In the genomic region with DNA sequence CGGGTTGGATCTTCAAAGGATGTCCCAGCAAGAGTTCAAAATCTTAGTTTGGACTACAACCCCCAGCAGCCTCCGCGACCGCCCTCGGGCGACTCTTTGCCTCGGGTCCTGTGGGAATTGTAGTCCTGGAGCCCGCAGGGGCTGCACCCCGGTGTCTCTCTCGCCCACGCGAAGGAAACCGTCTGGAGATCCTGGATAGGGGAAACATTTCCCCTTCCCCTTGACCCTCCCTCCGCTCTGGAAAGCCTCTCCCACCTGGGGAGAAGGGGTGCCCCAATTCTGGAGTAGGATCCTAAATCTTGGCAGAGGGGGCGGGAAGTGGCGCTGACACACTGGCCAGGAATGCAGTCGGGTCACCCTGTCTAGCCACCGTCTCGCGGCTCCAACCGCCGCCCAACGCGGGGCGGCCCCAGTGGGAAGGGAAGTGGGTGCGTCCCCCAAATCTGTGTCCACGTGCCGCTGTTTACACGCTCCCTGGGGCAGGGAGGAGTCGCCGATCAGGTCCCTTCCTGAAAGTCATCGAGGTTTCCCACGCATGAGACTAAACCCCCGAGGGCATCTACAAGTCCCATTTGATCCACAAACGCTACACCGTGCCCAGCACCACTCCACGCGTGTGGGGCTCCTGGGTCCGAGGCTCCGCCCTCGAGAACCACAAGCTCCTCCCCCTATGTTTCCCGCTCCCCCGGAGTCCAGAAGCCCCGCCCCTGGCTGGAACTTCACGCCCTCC, we compare ENCODE assay signal across 8 cellular contexts. TPM values are rescaled to one million over a fixed set of nuclear protein-coding genes. Genes with fewer than 3 reads are reported as not detected.
DNase-seq lines count a peak whose midpoint lies in the region; ATAC-seq and TF ChIP-seq lines count a peak whose summit lies in the region.

No MANE protein-coding gene starts in this region.

- H3K27me3 Mint-ChIP-seq in T-helper 17 cell: peaks cover 26% of the 10 kb centered on the region

- peak overlapping the region; percentile 97 for H3K27ac Mint-ChIP-seq in T-helper 17 cell

- intact Hi-C loops in right cardiac atrium (cut with DNase I): no loop called here
- intact Hi-C loops in vagina (cut with DNase I): no loop called here

- no peak for TF ChIP-seq POLR2A in vagina (IDR thresholded peaks at IDR 0.05)

- TF ChIP-seq CTCF in GM13976 (IDR thresholded peaks at IDR 0.05; ENCODE audit: borderline replicate concordance, control extremely low read depth, extremely low read depth, insufficient read depth, missing control alignments) (no peak), vagina (IDR thresholded peaks at IDR 0.05) (no peak)

- H3K4me1 ChIP-seq in right cardiac atrium (ENCODE audit: control insufficient read depth, insufficient read depth, low read length): no peaks in the 10 kb centered on the region
- peaks cover 5% of the 10 kb centered on the region for H3K4me1 ChIP-seq in rectal smooth muscle tissue (ENCODE audit: control insufficient read depth, insufficient read depth, low read length)
- peaks cover 41% of the 10 kb centered on the region for H3K4me1 ChIP-seq in vagina

- H3K9me3 ChIP-seq in T-helper 17 cell (ENCODE audit: control insufficient read depth, low read length, poor library complexity, severe bottlenecking) (no peaks in the 10 kb centered on the region), right cardiac atrium (ENCODE audit: control insufficient read depth, low read length) (no peaks in the 10 kb centered on the region), vagina (no peaks in the 10 kb centered on the region)

- under 1% methylated on average over 45 of the region's 45 CpGs for WGBS in right cardiac atrium

- H3K36me3 Mint-ChIP-seq in T-helper 17 cell (ENCODE audit: low read depth): peaks cover 10% of the 10 kb centered on the region

- H3K27ac ChIP-seq in angular gyrus (ENCODE audit: low read depth, low read length) (peak overlapping the region; percentile 94), right cardiac atrium (ENCODE audit: low read length) (peak overlapping the region; percentile 74), rectal smooth muscle tissue (ENCODE audit: low read depth, low read length) (peak overlapping the region; percentile 92), vagina (peak overlapping the region; percentile 97)

- no peaks in the 10 kb centered on the region for H3K27me3 ChIP-seq in right cardiac atrium (ENCODE audit: control insufficient read depth, insufficient read depth)
- H3K27me3 ChIP-seq in rectal smooth muscle tissue (ENCODE audit: control insufficient read depth, insufficient read depth, low read length): no peaks in the 10 kb centered on the region
- no peaks in the 10 kb centered on the region for H3K27me3 ChIP-seq in vagina

- peaks cover 28% of the 10 kb centered on the region for H3K4me1 Mint-ChIP-seq in T-helper 17 cell

- H3K4me3 ChIP-seq in right cardiac atrium (ENCODE audit: low read length) (peak overlapping the region; percentile 56), rectal smooth muscle tissue (ENCODE audit: low read length) (peak overlapping the region; percentile 82), vagina (peak overlapping the region; percentile 65 to 69)

- DNase-seq in GM13976 (ENCODE audit: low spot score) (peak; percentile 91), NCI-H1436 (lab: John Stamatoyannopoulos, UW) (peak; percentile 91), T-helper 17 cell (peak; percentile 68 to 78 (median 70)), right cardiac atrium (peak; percentile 92 to 96 (median 95)), vagina (ENCODE audit: extremely low spot score in 2 of 2) (peak in 1 of 2 donors; percentile 95)

- no peaks in the 10 kb centered on the region for H3K36me3 ChIP-seq in rectal smooth muscle tissue (ENCODE audit: control insufficient read depth, insufficient read depth, low read length)
- no peaks in the 10 kb centered on the region for H3K36me3 ChIP-seq in vagina

- peak overlapping the region; percentile 100 for H3K4me3 Mint-ChIP-seq in T-helper 17 cell

- in situ Hi-C loops in GM13976 (cut with MboI; ENCODE audit: low sequenced_read_pairs, unreplicated experiment): no loop called here

- ATAC-seq in HG02763 (IDR thresholded peaks at IDR 0.05; ENCODE audit: unreplicated experiment) (peak; percentile 49), T-helper 17 cell (peak; percentile 73), right cardiac atrium (peak; percentile 78 to 82)

- peak overlapping the region; percentile 49 for H3K9ac ChIP-seq in rectal smooth muscle tissue (ENCODE audit: low read length)

RNA-seq across cellular contexts. Expression of gene PPP1R13L, which starts 0.7 kb away (rescaled TPM):
- total RNA-seq in T-helper 17 cell: 1 to 10 TPM; 3.4 to 4.5 TPM
- total RNA-seq in right cardiac atrium: 100 to 1,000 TPM; 131 to 161 (median 150) TPM
- polyA plus RNA-seq in right cardiac atrium: 100 TPM
- 111 TPM for total RNA-seq in vagina

RNA-seq across cellular contexts. Expression of gene POLR1G, which starts 0.8 kb away (rescaled TPM):
- total RNA-seq in T-helper 17 cell: 1 to 10 TPM in 1 of 2 donors, under 1 TPM in 1; 0.91 to 1.0 TPM
- total RNA-seq in right cardiac atrium: 1 to 10 TPM; 4.0 to 6.3 (median 5.0) TPM
- 4.0 TPM for polyA plus RNA-seq in right cardiac atrium
- total RNA-seq in vagina: 2.2 TPM

RNA-seq across cellular contexts. Expression of gene ERCC1, which starts 18.1 kb away (rescaled TPM):
- total RNA-seq in T-helper 17 cell (10 to 100 TPM; 28.4 to 36.2 TPM), right cardiac atrium (100 to 1,000 TPM; 133 to 143 (median 139) TPM), vagina (123 TPM)
- 139 TPM for polyA plus RNA-seq in right cardiac atrium

RNA-seq across cellular contexts. Expression of gene ERCC2, which starts 35.2 kb away (rescaled TPM):
- 10 to 100 TPM; 11.0 to 13.1 TPM for total RNA-seq in T-helper 17 cell
- total RNA-seq in right cardiac atrium: 10 to 100 TPM; 11.1 to 15.7 (median 12.2) TPM
- polyA plus RNA-seq in right cardiac atrium: 9.6 TPM
- total RNA-seq in vagina: 17.9 TPM

Comparison
In these comparisons a context has a peak if more than half of its experiments do, and no peak if none do; other contexts are left out.
1. RNA of gene PPP1R13L, which starts 0.7 kb away (total RNA-seq): 131 to 161 TPM in right cardiac atrium and 111 TPM in vagina (single experiment); 3.4 to 4.5 TPM in T-helper 17 cell; every median in the first group is over 10 times any median in the second.
2. Peak in every context shown above with its lines, with median percentiles within 50 percentile points of each other: ATAC-seq, H3K27ac ChIP-seq and H3K4me3 ChIP-seq.